21 cellular contexts compared by ENCODE assay signal in genomic region chr9:30713279-30713678, GRCh38.
"Had no signal": no experiment of that assay in that cellular context is flagged by ENCODE, and none has a peak within 500 bp of the region (broad histone marks: within the 10 kb centered on the region; RNA-seq: fewer than 3 reads in every experiment).

No MANE protein-coding gene starts in this region.

- H3K4me3 ChIP-seq: ascending aorta, heart right ventricle, lower lobe of right lung, mucosa of descending colon, prostate gland, right lobe of liver, spleen, stomach, thoracic aorta, upper lobe of right lung had no signal

- H3K36me3 Mint-ChIP-seq: naive thymus-derived CD4-positive, alpha-beta T cell had no signal

- H3K4me3 Mint-ChIP-seq: activated naive CD4-positive, alpha-beta T cell treated with anti-CD3 and anti-CD28 coated beads for 36 hours; activated naive CD8-positive, alpha-beta T cell treated with anti-CD3 and anti-CD28 coated beads, Interleukin-2, amount 50 U/mL, for 24 hours; dendritic cell treated with granulocyte-macrophage colony-stimulating factor and Interleukin-4, amounts not matched to agents 40 ng/mL and 50 ng/mL, for 4 days; naive thymus-derived CD4-positive, alpha-beta T cell had no signal

- H3K27ac Mint-ChIP-seq: activated naive CD4-positive, alpha-beta T cell treated with anti-CD3 and anti-CD28 coated beads for 36 hours; activated naive CD8-positive, alpha-beta T cell treated with anti-CD3 and anti-CD28 coated beads, Interleukin-2, amount 50 U/mL, for 24 hours; activated T-helper 2 cell treated with anti-CD3 and anti-CD28 coated beads, Interferon-gamma antibody, Interleukin-2, Interleukin-4, amounts not matched to agents 10 μg/mL and 5 μg/mL and 100 μg/mL, durations not matched to agents 14 hours and 24 hours and 36 hours; dendritic cell treated with granulocyte-macrophage colony-stimulating factor and Interleukin-4, amounts not matched to agents 40 ng/mL and 50 ng/mL, for 4 days; naive thymus-derived CD4-positive, alpha-beta T cell had no signal

- H3K27ac ChIP-seq: ascending aorta, epithelial cell of prostate, heart right ventricle, lower lobe of right lung, prostate gland, right lobe of liver, spleen, stomach, thoracic aorta, upper lobe of right lung had no signal

- H3K27me3 Mint-ChIP-seq: activated naive CD8-positive, alpha-beta T cell treated with anti-CD3 and anti-CD28 coated beads, Interleukin-2, amount 50 U/mL, for 24 hours; dendritic cell treated with granulocyte-macrophage colony-stimulating factor and Interleukin-4, amounts not matched to agents 40 ng/mL and 50 ng/mL, for 4 days had no signal

- H3K27me3 ChIP-seq: ascending aorta, heart right ventricle, right lobe of liver, spleen, stomach, upper lobe of right lung had no signal

- FAIRE-seq: bronchial epithelial cell, frontal cortex had no signal

- ATAC-seq: activated naive CD8-positive, alpha-beta T cell treated with anti-CD3 and anti-CD28 coated beads, Interleukin-2, amount 50 U/mL, for 24 hours; heart right ventricle; left cardiac atrium; lower lobe of right lung; mucosa of descending colon; naive thymus-derived CD4-positive, alpha-beta T cell; upper lobe of right lung had no signal

- H3K9me3 Mint-ChIP-seq: activated naive CD4-positive, alpha-beta T cell treated with anti-CD3 and anti-CD28 coated beads for 36 hours; activated naive CD8-positive, alpha-beta T cell treated with anti-CD3 and anti-CD28 coated beads, Interleukin-2, amount 50 U/mL, for 24 hours; activated T-helper 2 cell treated with anti-CD3 and anti-CD28 coated beads, Interferon-gamma antibody, Interleukin-2, Interleukin-4, amounts not matched to agents 10 μg/mL and 5 μg/mL and 100 μg/mL, durations not matched to agents 14 hours and 24 hours and 36 hours; dendritic cell treated with granulocyte-macrophage colony-stimulating factor and Interleukin-4, amounts not matched to agents 40 ng/mL and 50 ng/mL, for 4 days had no signal

- H3K36me3 ChIP-seq: ascending aorta, heart right ventricle, lower lobe of right lung, prostate gland, right lobe of liver, spleen, stomach, thoracic aorta, upper lobe of right lung had no signal

- H3K4me1 Mint-ChIP-seq: activated naive CD8-positive, alpha-beta T cell treated with anti-CD3 and anti-CD28 coated beads, Interleukin-2, amount 50 U/mL, for 24 hours; naive thymus-derived CD4-positive, alpha-beta T cell had no signal

- H3K4me1 ChIP-seq: ascending aorta, heart right ventricle, lower lobe of right lung, prostate gland, right lobe of liver, spleen, stomach, upper lobe of right lung had no signal

- DNase-seq: activated CD4-positive, alpha-beta T cell treated with anti-CD3 and anti-CD28 coated beads for 1 hour; activated CD4-positive, alpha-beta T cell treated with anti-CD3 and anti-CD28 coated beads, Interleukin-2, amount 50 U/mL, for 4 hours; activated naive CD4-positive, alpha-beta T cell treated with anti-CD3 and anti-CD28 coated beads for 36 hours; activated naive CD8-positive, alpha-beta T cell treated with anti-CD3 and anti-CD28 coated beads, Interleukin-2, amount 50 U/mL, for 24 hours; heart right ventricle; left cardiac atrium; lower lobe of right lung; mucosa of descending colon; naive thymus-derived CD4-positive, alpha-beta T cell; right lobe of liver; spleen; stomach; upper lobe of right lung had no signal

- H3K9me3 ChIP-seq: ascending aorta, lower lobe of right lung, mucosa of descending colon, prostate gland, right lobe of liver, stomach, thoracic aorta, upper lobe of right lung had no signal
